In genomic region chr12:106651552-106651951, GRCh38 we compare ENCODE assay signal across 14 cellular contexts.
DNase-seq lines count a peak whose midpoint lies in the region; ATAC-seq lines count a peak whose summit lies in the region.
"Had no signal": no experiment of that assay in that cellular context is flagged by ENCODE, and none has a peak within 500 bp of the region (broad histone marks: within the 10 kb centered on the region; RNA-seq: fewer than 3 reads in every experiment).

No MANE protein-coding gene starts in this region.

- DNase-seq in medulla oblongata (ENCODE audit: extremely low spot score): peak; percentile 51
- peak; percentile 13 for DNase-seq in pons (ENCODE audit: low spot score)
- DNase-seq in NCI-H1105 (lab: John Stamatoyannopoulos, UW): no peak
- DNase-seq: Calu3; CD4-positive, alpha-beta memory T cell; COR-L47; DMS53; DMS79 treated with DMSO at 0.1 percent for 48 hours; H9 had no signal

- ATAC-seq in GM18868 (IDR thresholded peaks at IDR 0.05; ENCODE audit: unreplicated experiment) (no peak), HG03135 (IDR thresholded peaks at IDR 0.05; ENCODE audit: unreplicated experiment) (no peak)
- ATAC-seq: GM23338, HCT116 had no signal

- H3K27ac ChIP-seq in cingulate gyrus (ENCODE audit: low read depth, low read length): peak overlapping the region; percentile 16
